ENCODE assay signal across 9 cellular contexts in the genomic region with DNA sequence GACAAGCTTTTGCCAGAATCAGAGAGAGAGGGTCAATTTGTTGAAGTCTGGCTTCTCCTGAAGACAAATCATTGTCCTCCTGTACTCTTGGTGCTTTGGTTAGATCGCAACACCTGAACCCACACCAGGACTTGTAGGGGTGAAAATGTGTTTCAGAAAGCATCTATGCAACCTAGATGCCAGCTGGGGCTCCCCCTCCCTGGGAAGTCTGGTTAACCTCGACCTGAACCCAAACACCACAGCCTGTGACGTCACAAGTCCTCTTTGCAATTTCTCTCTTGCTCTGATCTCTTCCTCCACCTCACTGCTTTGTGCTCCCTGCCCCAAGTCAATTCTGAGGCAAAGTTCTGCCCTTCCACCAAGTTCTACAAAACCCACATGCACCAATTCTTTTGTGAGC. TPM values are rescaled to one million over a fixed set of nuclear protein-coding genes. Genes with fewer than 3 reads are reported as not detected.
A peak's percentile ranks its signal among the peaks of the same experiment; 100 is the strongest.
DNase-seq lines count a peak whose midpoint lies in the region; ATAC-seq and TF ChIP-seq lines count a peak whose summit lies in the region.
"Had no signal": no experiment of that assay in that cellular context is flagged by ENCODE, and none has a peak within 500 bp of the region (broad histone marks: within the 10 kb centered on the region; RNA-seq: fewer than 3 reads in every experiment).

No MANE protein-coding gene starts in this region.

- ATAC-seq in stimulated activated naive CD8-positive, alpha-beta T cell treated with anti-CD3 and anti-CD28 coated beads, Interleukin-15, Interleukin-2, amounts not matched to agents 100 U/mL and 50 U/mL, for 24 hours = peak; percentile 59
- no peak for ATAC-seq in HG03039 (IDR thresholded peaks at IDR 0.05; ENCODE audit: unreplicated experiment)

- no peaks in the 10 kb centered on the region for H3K27me3 ChIP-seq in WERI-Rb-1 (ENCODE audit: insufficient read depth, low read depth, severe bottlenecking)

- no peaks in the 10 kb centered on the region for H3K9me3 ChIP-seq in WERI-Rb-1 (ENCODE audit: severe bottlenecking)

- H3K4me3 ChIP-seq in WERI-Rb-1 (ENCODE audit: low read depth, low read length) = no peak overlapping the region
- H3K4me3 ChIP-seq: skin epidermis had no signal

- H3K36me3 ChIP-seq in WERI-Rb-1 = no peaks in the 10 kb centered on the region

- DNase-seq in NK-92 treated with Interleukin-12 subunit alpha and Interleukin-12 subunit beta, amount 100 ng/mL, for 24 hours (lab: John Stamatoyannopoulos, UW) = peak; percentile 59
- DNase-seq in NK-92 (lab: John Stamatoyannopoulos, UW; ENCODE audit: unreplicated experiment) = no peak
- peak; percentile 52 for DNase-seq in M059J (ENCODE audit: low read depth)
- peak; percentile 66 for DNase-seq in activated effector memory CD4-positive, alpha-beta T cell treated with anti-CD3 and anti-CD28 coated beads, Interleukin-2, amount 50 U/mL, for 16 hours
- peak; percentile 52 for DNase-seq in stimulated activated naive CD8-positive, alpha-beta T cell treated with anti-CD3 and anti-CD28 coated beads, Interleukin-15, Interleukin-2, amounts not matched to agents 100 U/mL and 50 U/mL, for 24 hours
- no peak for DNase-seq in WERI-Rb-1
- no peak for DNase-seq in NCI-H1436 (lab: John Stamatoyannopoulos, UW)

- H3K27ac ChIP-seq in WERI-Rb-1 = no peak overlapping the region

- TF ChIP-seq CTCF in WERI-Rb-1 (IDR thresholded peaks at IDR 0.05; ENCODE audit: low read depth, low read length) = no peak

RNA-seq across cellular contexts. Expression of a gene that starts 42.8 kb away (rescaled TPM):
- total RNA-seq in M059J (2014; rRNA removed; shearing (Covaris generic)) = 17.1 and 22.8 TPM in 2 replicates

Comparison
In these comparisons a context has a peak if more than half of its experiments do, and no peak if none do; other contexts are left out.
1. DNase-seq: peak in NK-92 treated with Interleukin-12 subunit alpha and Interleukin-12 subunit beta, amount 100 ng/mL, for 24 hours (single experiment), M059J (single experiment), activated effector memory CD4-positive, alpha-beta T cell treated with anti-CD3 and anti-CD28 coated beads, Interleukin-2, amount 50 U/mL, for 16 hours (single experiment) and stimulated activated naive CD8-positive, alpha-beta T cell treated with anti-CD3 and anti-CD28 coated beads, Interleukin-15, Interleukin-2, amounts not matched to agents 100 U/mL and 50 U/mL, for 24 hours (single experiment); none in NK-92 (single experiment), WERI-Rb-1 (single experiment) and NCI-H1436 (single experiment).